Comparison of ENCODE assay signal across 14 cellular contexts in genomic region chr1:209106861-209107260, GRCh38.
DNase-seq lines count a peak whose midpoint lies in the region; ATAC-seq and TF ChIP-seq lines count a peak whose summit lies in the region.
"Had no signal": no experiment of that assay in that cellular context is flagged by ENCODE, and none has a peak within 500 bp of the region (broad histone marks: within the 10 kb centered on the region; RNA-seq: fewer than 3 reads in every experiment).

No MANE protein-coding gene starts in this region.

- no peaks in the 10 kb centered on the region for H3K27me3 Mint-ChIP-seq in endodermal cell (ENCODE audit: insufficient read depth)

- H3K4me2 ChIP-seq in OCI-LY3 (ENCODE audit: low read length), result peak overlapping the region; percentile 66

- H3K4me3 ChIP-seq in OCI-LY3 (ENCODE audit: low read length) (peak overlapping the region; percentile 28; the same call in 1 of the 2 replicates), endodermal cell (ENCODE audit: low read length) (peak overlapping the region; percentile 13)
- H3K4me3 ChIP-seq: HAP-1 had no signal

- H3K27ac ChIP-seq in OCI-LY3 (ENCODE audit: low read length) (peak overlapping the region; percentile 86), endodermal cell (ENCODE audit: low read depth, low read length) (no peak overlapping the region), temporal lobe (ENCODE audit: low read depth, low read length) (peak overlapping the region; percentile 20)

- no peak for DNase-seq in endodermal cell
- DNase-seq in AG08395 (ENCODE audit: low spot score), result no peak
- DNase-seq in inferior parietal cortex (ENCODE audit: extremely low spot score), result no peak
- DNase-seq: Calu3; CD4-positive, alpha-beta T cell; DMS53; Kasumi-1; NCI-H187 treated with DMSO at 0.1 percent for 48 hours had no signal

- H3K27ac Mint-ChIP-seq in endodermal cell, result no peak overlapping the region
- H3K27ac Mint-ChIP-seq: B cell; CD4-positive, alpha-beta T cell had no signal

- ATAC-seq in GM21723 (IDR thresholded peaks at IDR 0.05; ENCODE audit: unreplicated experiment) (peak; percentile 9), HG03280 (IDR thresholded peaks at IDR 0.05; ENCODE audit: unreplicated experiment) (no peak)

- H3K9ac ChIP-seq in OCI-LY3 (ENCODE audit: low read length), result peak overlapping the region; percentile 20; the same call in 1 of the 2 replicates
- H3K9ac ChIP-seq in endodermal cell (ENCODE audit: extremely low read depth, low read length, poor library complexity, severe bottlenecking), result no peak overlapping the region

- WGBS in endodermal cell (ENCODE audit: insufficient coverage in 1 of 2, insufficient read length in 1 of 2), 2 experiments, result 92% methylated on average over 4 of the region's 4 CpGs; no CpG with 5 or more reads in 1 of the 2 experiments

- H3K27me3 ChIP-seq in OCI-LY3 (ENCODE audit: low read depth, low read length) (peaks cover 17% of the 10 kb centered on the region; the same call in 1 of the 2 replicates), endodermal cell (ENCODE audit: control insufficient read depth, insufficient read depth, low read length, poor library complexity, severe bottlenecking) (no peaks in the 10 kb centered on the region)

- no peaks in the 10 kb centered on the region for H4K20me1 ChIP-seq in OCI-LY3 (ENCODE audit: insufficient read depth, low read length)

- H3K9me3 ChIP-seq in OCI-LY3 (ENCODE audit: insufficient read depth, low read length), result no peaks in the 10 kb centered on the region
- H3K9me3 ChIP-seq in endodermal cell (ENCODE audit: control insufficient read depth, low read length), result peaks cover 14% of the 10 kb centered on the region
- H3K9me3 ChIP-seq: HAP-1 had no signal

- peaks cover 9% of the 10 kb centered on the region for H3K9me3 Mint-ChIP-seq in endodermal cell
- H3K9me3 Mint-ChIP-seq: CD4-positive, alpha-beta T cell had no signal

- peaks cover 64% of the 10 kb centered on the region for H3K4me1 Mint-ChIP-seq in endodermal cell
- H3K4me1 Mint-ChIP-seq: B cell had no signal

- no peak for TF ChIP-seq CTCF in OCI-LY3 (IDR thresholded peaks at IDR 0.05; ENCODE audit: low read depth, low read length)
- TF ChIP-seq CTCF in endodermal cell (conservative IDR thresholded peaks at IDR 0.05), result no peak

- H3K36me3 Mint-ChIP-seq in endodermal cell (ENCODE audit: low read depth), result peaks cover 8% of the 10 kb centered on the region

- no peaks in the 10 kb centered on the region for H3K36me3 ChIP-seq in OCI-LY3 (replicated peaks; ENCODE audit: low read depth, low read length)
- no peaks in the 10 kb centered on the region for H3K36me3 ChIP-seq in endodermal cell (ENCODE audit: control insufficient read depth, insufficient read depth, low read length)
- H3K36me3 ChIP-seq: HAP-1 had no signal

- H3K4me1 ChIP-seq in OCI-LY3 (ENCODE audit: low read length) (peaks cover 94% of the 10 kb centered on the region), endodermal cell (ENCODE audit: control insufficient read depth, insufficient read depth, low read length) (peaks cover 23% of the 10 kb centered on the region)
- H3K4me1 ChIP-seq: HAP-1 had no signal

- H2AFZ ChIP-seq in OCI-LY3 (ENCODE audit: low read depth, low read length), result no peak overlapping the region

- H3K4me3 Mint-ChIP-seq in endodermal cell, result no peak overlapping the region
- H3K4me3 Mint-ChIP-seq: B cell; CD4-positive, alpha-beta T cell had no signal

- no peaks in the 10 kb centered on the region for H3K79me2 ChIP-seq in OCI-LY3 (ENCODE audit: low read length)
